In genomic region chr6:31971279-31971992, GRCh38 we compare ENCODE assay signal across 8 cellular contexts. TPM values are rescaled to one million over a fixed set of nuclear protein-coding genes. Genes with fewer than 3 reads are reported as not detected.
DNase-seq lines count a peak whose midpoint lies in the region; ATAC-seq lines count a peak whose summit lies in the region.

No MANE protein-coding gene starts in this region.

- H3K27ac Mint-ChIP-seq in activated CD4-positive, alpha-beta T cell treated with anti-CD3 and anti-CD28 coated beads for 36 hours = peak overlapping the region; percentile 99
- H3K27ac Mint-ChIP-seq in activated T-helper 17 cell treated with anti-CD3 and anti-CD28 coated beads, Interleukin-2, amount 50 U/mL, for 72 hours = peak overlapping the region; percentile 95

- intact Hi-C loops in activated CD4-positive, alpha-beta T cell treated with anti-CD3 and anti-CD28 coated beads for 36 hours (cut with DNase I, micrococcal nuclease) = loop anchor here (10.0 kb wide), 4 partner anchors 223 to 1303 kb away; partner anchors contain the start of genes B3GALT4 (in 1 of the 2), GPSM3 (in 1 of the 2), HSD17B8 (in 1 of the 2) and PBX2 (in 1 of the 2)

- DNase-seq in activated CD4-positive, alpha-beta T cell treated with anti-CD3 and anti-CD28 coated beads for 36 hours = peak; percentile 20
- DNase-seq in activated CD4-positive, alpha-beta T cell treated with anti-CD3 and anti-CD28 coated beads, Interleukin-2, amount 50 U/mL, for 4 hours = no peak
- peak; percentile 36 for DNase-seq in stimulated activated CD8-positive, alpha-beta memory T cell treated with anti-CD3 and anti-CD28 coated beads, Interleukin-4, amount 100 ng/mL, for 48 hours
- DNase-seq in NCI-H1694 treated with DMSO at 0.1 percent for 48 hours (lab: John Stamatoyannopoulos, UW) = no peak

- H3K4me3 Mint-ChIP-seq in activated CD4-positive, alpha-beta T cell treated with anti-CD3 and anti-CD28 coated beads for 36 hours = peak overlapping the region; percentile 96
- peak overlapping the region; percentile 93 for H3K4me3 Mint-ChIP-seq in activated T-helper 17 cell treated with anti-CD3 and anti-CD28 coated beads, Interleukin-2, amount 50 U/mL, for 72 hours

- H3K9me3 Mint-ChIP-seq in activated CD4-positive, alpha-beta T cell treated with anti-CD3 and anti-CD28 coated beads for 36 hours (ENCODE audit: low read depth) = no peaks in the 10 kb centered on the region
- H3K9me3 Mint-ChIP-seq in activated T-helper 17 cell treated with anti-CD3 and anti-CD28 coated beads, Interleukin-2, amount 50 U/mL, for 72 hours = no peaks in the 10 kb centered on the region

- peaks cover 37% of the 10 kb centered on the region for H3K36me3 Mint-ChIP-seq in activated CD4-positive, alpha-beta T cell treated with anti-CD3 and anti-CD28 coated beads for 36 hours (ENCODE audit: low read depth)
- peaks cover 73% of the 10 kb centered on the region for H3K36me3 Mint-ChIP-seq in activated T-helper 17 cell treated with anti-CD3 and anti-CD28 coated beads, Interleukin-2, amount 50 U/mL, for 72 hours (ENCODE audit: low read depth)

- H3K4me3 ChIP-seq in iPS-11a (ENCODE audit: low read depth, low read length) = peak overlapping the region; percentile 81

- POLR2A ChIA-PET in activated CD4-positive, alpha-beta T cell treated with anti-CD3 and anti-CD28 coated beads for 36 hours (lab: Charles Lee) = interaction anchor here (1.0 to 1.8 kb wide), 3 partner anchors 13 to 307 kb away, joined by 4 to 16 read pairs (median 8); partner anchors contain the start of genes GPANK1, NELFE and SKIC2

- H3K4me1 Mint-ChIP-seq in activated CD4-positive, alpha-beta T cell treated with anti-CD3 and anti-CD28 coated beads for 36 hours = peaks cover 43% of the 10 kb centered on the region
- H3K4me1 Mint-ChIP-seq in activated T-helper 17 cell treated with anti-CD3 and anti-CD28 coated beads, Interleukin-2, amount 50 U/mL, for 72 hours = peaks cover 20% of the 10 kb centered on the region

- no peaks in the 10 kb centered on the region for H3K27me3 Mint-ChIP-seq in activated CD4-positive, alpha-beta T cell treated with anti-CD3 and anti-CD28 coated beads for 36 hours
- no peaks in the 10 kb centered on the region for H3K27me3 Mint-ChIP-seq in activated T-helper 17 cell treated with anti-CD3 and anti-CD28 coated beads, Interleukin-2, amount 50 U/mL, for 72 hours

- CTCF ChIA-PET in activated CD4-positive, alpha-beta T cell treated with anti-CD3 and anti-CD28 coated beads for 36 hours (lab: Charles Lee) = interaction anchor here (0.7 to 1.5 kb wide), 4 partner anchors 10 to 19 kb away, joined by 4 to 6 read pairs (median 4); partner anchors contain the start of genes NELFE and SKIC2

- no peak for ATAC-seq in activated CD4-positive, alpha-beta T cell treated with anti-CD3 and anti-CD28 coated beads for 36 hours
- no peak for ATAC-seq in activated T-helper 17 cell treated with anti-CD3 and anti-CD28 coated beads, Interleukin-2, amount 50 U/mL, for 72 hours (replicated peaks)
- ATAC-seq in HG03039 (IDR thresholded peaks at IDR 0.05; ENCODE audit: unreplicated experiment) = no peak
- ATAC-seq in GM19023 (IDR thresholded peaks at IDR 0.05; ENCODE audit: unreplicated experiment) = no peak

RNA-seq across cellular contexts. Expression of gene DXO, which starts 0.5 kb away (rescaled TPM):
- total RNA-seq in activated CD4-positive, alpha-beta T cell treated with anti-CD3 and anti-CD28 coated beads for 36 hours = 10 to 100 TPM; 12.6 to 13.9 TPM
- 10 to 100 TPM; 14.9 to 16.9 TPM for total RNA-seq in activated T-helper 17 cell treated with anti-CD3 and anti-CD28 coated beads, Interleukin-2, amount 50 U/mL, for 72 hours

RNA-seq across cellular contexts. Expression of gene C4A, which starts 10.4 kb away (rescaled TPM):
- total RNA-seq in activated CD4-positive, alpha-beta T cell treated with anti-CD3 and anti-CD28 coated beads for 36 hours = 1 to 10 TPM; 3.4 to 3.9 TPM
- 1 to 10 TPM; 6.5 to 6.9 TPM for total RNA-seq in activated T-helper 17 cell treated with anti-CD3 and anti-CD28 coated beads, Interleukin-2, amount 50 U/mL, for 72 hours

RNA-seq across cellular contexts. Expression of gene SKIC2, which starts 12.5 kb away (rescaled TPM):
- 100 to 1,000 TPM in 1 of 2 experiments, 10 to 100 TPM in 1; 90.2 to 104 TPM for total RNA-seq in activated CD4-positive, alpha-beta T cell treated with anti-CD3 and anti-CD28 coated beads for 36 hours
- 10 to 100 TPM; 86.5 to 92.9 TPM for total RNA-seq in activated T-helper 17 cell treated with anti-CD3 and anti-CD28 coated beads, Interleukin-2, amount 50 U/mL, for 72 hours

RNA-seq across cellular contexts. Expression of gene NELFE, which starts 12.7 kb away (rescaled TPM):
- total RNA-seq in activated CD4-positive, alpha-beta T cell treated with anti-CD3 and anti-CD28 coated beads for 36 hours = 10 to 100 TPM; 74.3 to 95.1 TPM
- 10 to 100 TPM; 50.3 to 63.6 TPM for total RNA-seq in activated T-helper 17 cell treated with anti-CD3 and anti-CD28 coated beads, Interleukin-2, amount 50 U/mL, for 72 hours

RNA-seq across cellular contexts. Expression of gene CFB, which starts 25.5 kb away (rescaled TPM):
- total RNA-seq in activated CD4-positive, alpha-beta T cell treated with anti-CD3 and anti-CD28 coated beads for 36 hours = under 1 TPM; 0.69 to 0.96 TPM
- total RNA-seq in activated T-helper 17 cell treated with anti-CD3 and anti-CD28 coated beads, Interleukin-2, amount 50 U/mL, for 72 hours = 1 to 10 TPM in 1 of 2 donors, not detected in 1; 1.5 TPM

Comparison
In these comparisons a context has a peak if more than half of its experiments do, and no peak if none do; other contexts are left out.
1. DNase-seq: peak in activated CD4-positive, alpha-beta T cell treated with anti-CD3 and anti-CD28 coated beads for 36 hours (single experiment) and stimulated activated CD8-positive, alpha-beta memory T cell treated with anti-CD3 and anti-CD28 coated beads, Interleukin-4, amount 100 ng/mL, for 48 hours (single experiment); none in activated CD4-positive, alpha-beta T cell treated with anti-CD3 and anti-CD28 coated beads, Interleukin-2, amount 50 U/mL, for 4 hours (0 of 2) and NCI-H1694 treated with DMSO at 0.1 percent for 48 hours (single experiment).